In genomic region chr1:20255666-20256065, GRCh38 we compare ENCODE assay signal across 11 cellular contexts. TPM values are rescaled to one million over a fixed set of nuclear protein-coding genes. Genes with fewer than 3 reads are reported as not detected.
A peak's percentile ranks its signal among the peaks of the same experiment; 100 is the strongest.
DNase-seq lines count a peak whose midpoint lies in the region; ATAC-seq, FAIRE-seq and TF ChIP-seq lines count a peak whose summit lies in the region.
"Had no signal": no experiment of that assay in that cellular context is flagged by ENCODE, and none has a peak within 500 bp of the region (broad histone marks: within the 10 kb centered on the region; RNA-seq: fewer than 3 reads in every experiment).

No MANE protein-coding gene starts in this region.

- no peak overlapping the region for H3K9ac ChIP-seq in SK-N-SH

- no peaks in the 10 kb centered on the region for H3F3A ChIP-seq in SK-N-SH (replicated peaks; ENCODE audit: insufficient read depth)

- no peak for TF ChIP-seq CTCF in SK-N-SH (IDR thresholded peaks at IDR 0.05)
- no peak for TF ChIP-seq CTCF in bronchial epithelial cell (IDR thresholded peaks at IDR 0.05; ENCODE audit: insufficient read depth, low read length, severe bottlenecking)
- TF ChIP-seq CTCF in testis (IDR thresholded peaks at IDR 0.05): no peak

- TF ChIP-seq POLR2A in testis (IDR thresholded peaks at IDR 0.05): no peak

- no peak for DNase-seq in SK-N-SH
- DNase-seq in NCI-H2171 (lab: John Stamatoyannopoulos, UW): peak; percentile 16
- peak; percentile 18 for DNase-seq in bronchial epithelial cell (ENCODE audit: low read depth)
- DNase-seq in skeletal muscle cell (ENCODE audit: low read depth): peak; percentile 12
- no peak for DNase-seq in activated T-cell treated with anti-CD3 and anti-CD28 coated beads, Interleukin-2, amount 50 U/mL, for 72 hours
- DNase-seq in testis: no peak
- DNase-seq: NCI-H446 treated with DMSO at 0.1 percent for 48 hours had no signal

- H3K36me3 ChIP-seq in SK-N-SH (replicated peaks in 1 of 2; ENCODE audit: control insufficient read depth in 1 of 2, insufficient read depth in 2 of 2, low read length in 1 of 2): no peaks in the 10 kb centered on the region
- H3K36me3 ChIP-seq in bronchial epithelial cell (ENCODE audit: control insufficient read depth, insufficient read depth, low read length): no peaks in the 10 kb centered on the region
- no peaks in the 10 kb centered on the region for H3K36me3 ChIP-seq in testis (ENCODE audit: low read depth, missing control alignments)

- H3K9me2 ChIP-seq in SK-N-SH: no peaks in the 10 kb centered on the region

- no peaks in the 10 kb centered on the region for H4K20me1 ChIP-seq in SK-N-SH (ENCODE audit: insufficient read depth)

- FAIRE-seq in bronchial epithelial cell (lab: Jason Lieb, UNC): no peak
- FAIRE-seq: H1 had no signal

- no peak overlapping the region for H3K4me3 Mint-ChIP-seq in activated T-cell treated with anti-CD3 and anti-CD28 coated beads, Interleukin-2, amount 50 U/mL, for 72 hours

- H3K9me3 ChIP-seq in SK-N-SH (no peaks in the 10 kb centered on the region), testis (no peaks in the 10 kb centered on the region)

- H3K4me1 Mint-ChIP-seq in activated T-cell treated with anti-CD3 and anti-CD28 coated beads, Interleukin-2, amount 50 U/mL, for 72 hours (ENCODE audit: low read depth): peaks cover 7% of the 10 kb centered on the region

- no peak for ATAC-seq in SK-N-SH treated with all-trans-retinoic acid at 6 μM for 48 hours
- ATAC-seq in activated T-cell treated with anti-CD3 and anti-CD28 coated beads, Interleukin-2, amount 50 U/mL, for 72 hours (replicated peaks in 1 of 2): no peak
- no peak for ATAC-seq in GM18502 (IDR thresholded peaks at IDR 0.05; ENCODE audit: poor library complexity, unreplicated experiment)

- H3K4me3 ChIP-seq in SK-N-SH (ENCODE audit: low read depth in 2 of 2, low read length in 1 of 2) (no peak overlapping the region), bronchial epithelial cell (ENCODE audit: low read depth, low read length) (no peak overlapping the region), skeletal muscle cell (ENCODE audit: low read depth, low read length) (no peak overlapping the region), testis (no peak overlapping the region)

- POLR2A ChIA-PET in SK-N-SH (lab: Yijun Ruan, JAX): no interaction called here

- H3K4me1 ChIP-seq in SK-N-SH (ENCODE audit: control insufficient read depth in 1 of 2, insufficient read depth in 2 of 2, low read depth in 1 of 2, low read length in 1 of 2): peaks cover 0 to 22% of the 10 kb centered on the region in 2 experiments; a peak in 2 of 4 replicates
- peaks cover under 1% of the 10 kb centered on the region for H3K4me1 ChIP-seq in testis

- H3K27ac ChIP-seq in SK-N-SH (ENCODE audit: low read depth in 2 of 2, low read length in 1 of 2): no peak overlapping the region
- H3K27ac ChIP-seq in testis: no peak overlapping the region

- TF ChIP-seq RAD21 in SK-N-SH (IDR thresholded peaks at IDR 0.05; ENCODE audit: low read length): no peak

- H3K79me2 ChIP-seq in SK-N-SH (ENCODE audit: insufficient read depth): no peaks in the 10 kb centered on the region

- no peaks in the 10 kb centered on the region for H3K36me3 Mint-ChIP-seq in activated T-cell treated with anti-CD3 and anti-CD28 coated beads, Interleukin-2, amount 50 U/mL, for 72 hours (ENCODE audit: insufficient read depth in 2 of 2)

- H3K27me3 Mint-ChIP-seq in activated T-cell treated with anti-CD3 and anti-CD28 coated beads, Interleukin-2, amount 50 U/mL, for 72 hours (ENCODE audit: low read depth): peaks cover 14% of the 10 kb centered on the region

- H3K27ac Mint-ChIP-seq in activated T-cell treated with anti-CD3 and anti-CD28 coated beads, Interleukin-2, amount 50 U/mL, for 72 hours: no peak overlapping the region

- no peak overlapping the region for H2AFZ ChIP-seq in SK-N-SH (ENCODE audit: low read depth)

- CTCF ChIA-PET in SK-N-SH (lab: Yijun Ruan, JAX): no interaction called here

- WGBS in SK-N-SH (ENCODE audit: low lambda C conversion rate): 33% methylated on average over 7 of the region's 7 CpGs
- 54 to 59% methylated on average over 7 of the region's 7 CpGs for WGBS in testis, 2 donors

- intact Hi-C loops in testis (cut with DNase I; ENCODE audit: low total_unique reads): no loop called here

- no peak for TF ChIP-seq EP300 in SK-N-SH (IDR thresholded peaks at IDR 0.05; ENCODE audit: borderline replicate concordance in 1 of 2, low read depth in 1 of 2, low read length in 1 of 2)

- H3K27me3 ChIP-seq in SK-N-SH (ENCODE audit: insufficient read depth): peaks cover 10% of the 10 kb centered on the region; the same call in 1 of the 2 replicates
- H3K27me3 ChIP-seq in bronchial epithelial cell (ENCODE audit: control insufficient read depth, insufficient read depth, low read length): no peaks in the 10 kb centered on the region
- H3K27me3 ChIP-seq in testis: no peaks in the 10 kb centered on the region

- H3K4me2 ChIP-seq in SK-N-SH: no peak overlapping the region

- H3K9me3 Mint-ChIP-seq in activated T-cell treated with anti-CD3 and anti-CD28 coated beads, Interleukin-2, amount 50 U/mL, for 72 hours: peaks cover 0 to 2% of the 10 kb centered on the region in 2 donors

TF ChIP-seq in SK-N-SH, 30 proteins besides CTCF, POLR2A, EP300 and RAD21:
- TF ChIP-seq FOXM1 (IDR thresholded peaks at IDR 0.05; ENCODE audit: low read depth) (no peak), FOSL2 (IDR thresholded peaks at IDR 0.05; ENCODE audit: borderline replicate concordance, low read depth) (0 out of 2 replicates have a peak, but pooled peaks have one; percentile 20)

TF ChIP-seq in SK-N-SH treated with all-trans-retinoic acid at 6 μM for 48 hours, 23 proteins besides CTCF, POLR2A, EP300 and RAD21:
- TF ChIP-seq OSR1 (CRISPR knock-in tag; IDR thresholded peaks at IDR 0.05) (no peak), CREB5 (CRISPR knock-in tag; IDR thresholded peaks at IDR 0.05; ENCODE audit: low read depth) (no peak), GLIS3 (CRISPR knock-in tag; IDR thresholded peaks at IDR 0.05) (no peak), ZFP3 (CRISPR knock-in tag; IDR thresholded peaks at IDR 0.05) (no peak), PPARA (CRISPR knock-in tag; IDR thresholded peaks at IDR 0.05; ENCODE audit: borderline replicate concordance) (no peak), POU6F1 (CRISPR knock-in tag; IDR thresholded peaks at IDR 0.05; ENCODE audit: borderline replicate concordance, low read depth) (no peak), CSDC2 (CRISPR knock-in tag; IDR thresholded peaks at IDR 0.05) (no peak), ZC3H10 (CRISPR knock-in tag; IDR thresholded peaks at IDR 0.05) (no peak), ZNF70 (CRISPR knock-in tag; IDR thresholded peaks at IDR 0.05) (no peak), TOX (CRISPR knock-in tag; IDR thresholded peaks at IDR 0.05; ENCODE audit: borderline replicate concordance) (no peak), ESRRG (CRISPR knock-in tag; IDR thresholded peaks at IDR 0.05) (no peak), ZFP30 (CRISPR knock-in tag; IDR thresholded peaks at IDR 0.05) (no peak)

RNA-seq across cellular contexts. Expression of gene VWA5B1, which starts 35.0 kb away (rescaled TPM):
- polyA plus RNA-seq in SK-N-SH (2012; rRNA removed): not detected in 2 replicates
- not detected in 2 replicates for polyA plus RNA-seq in SK-N-SH (2012; cell fraction: cytosol; rRNA removed)
- polyA plus RNA-seq in SK-N-SH (2012; cell fraction: nucleus; rRNA removed): not detected in 2 replicates
- not detected in 2 replicates for total RNA-seq in bronchial epithelial cell
- total RNA-seq in activated T-cell treated with anti-CD3 and anti-CD28 coated beads, Interleukin-2, amount 50 U/mL, for 72 hours: under 1 TPM in 1 of 2 donors, not detected in 1; 0.22 TPM
- total RNA-seq in testis: 10 to 100 TPM; 13.1 to 23.0 TPM
- polyA plus RNA-seq in testis (ENCODE audit: insufficient read depth, low read depth, low replicate concordance): 16.2 TPM
- polyA plus RNA-seq: BJ had no signal

Comparison
In these comparisons a context has a peak if more than half of its experiments do, and no peak if none do; other contexts are left out.
1. DNase-seq: peak in NCI-H2171 (single experiment), bronchial epithelial cell (single experiment) and skeletal muscle cell (single experiment); none in SK-N-SH (single experiment), activated T-cell treated with anti-CD3 and anti-CD28 coated beads, Interleukin-2, amount 50 U/mL, for 72 hours (0 of 2) and testis (single experiment).
2. RNA of gene VWA5B1, which starts 35.0 kb away (total RNA-seq): 13.1 to 23.0 TPM in testis; 0.22 TPM in activated T-cell treated with anti-CD3 and anti-CD28 coated beads, Interleukin-2, amount 50 U/mL, for 72 hours and not detected in bronchial epithelial cell; every median in the first group is over 10 times any median in the second.